ENCODE assay signal across 22 cellular contexts in the genomic region with DNA sequence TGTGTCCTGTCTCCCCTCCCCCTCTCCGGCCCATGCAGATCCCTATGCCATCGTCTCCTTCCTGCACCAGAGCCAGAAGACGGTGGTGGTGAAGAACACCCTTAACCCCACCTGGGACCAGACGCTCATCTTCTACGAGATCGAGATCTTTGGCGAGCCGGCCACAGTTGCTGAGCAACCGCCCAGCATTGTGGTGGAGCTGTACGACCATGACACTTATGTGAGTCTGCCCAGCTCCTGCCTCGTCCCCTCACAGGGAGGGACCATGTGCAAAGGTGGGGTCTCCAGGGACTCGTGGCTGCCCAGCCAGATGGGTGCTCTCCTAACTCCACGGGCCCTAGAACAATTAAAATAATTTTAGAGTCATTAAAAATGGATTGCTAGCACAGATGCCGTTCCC.
"Had no signal": no experiment of that assay in that cellular context is flagged by ENCODE, and none has a peak within 500 bp of the region (broad histone marks: within the 10 kb centered on the region; RNA-seq: fewer than 3 reads in every experiment).

No MANE protein-coding gene starts in this region.

- DNase-seq: Kasumi-1, MV-4-11, NCI-H1092, NCI-H1105 treated with DMSO at 0.1 percent for 48 hours, NCI-H1417 treated with DMSO at 0.1 percent for 48 hours, NCI-H146, NCI-H1694 treated with DMSO at 0.1 percent for 48 hours, NCI-H1930, NCI-H2081, NCI-H2107, NCI-H2227 treated with DMSO at 0.1 percent for 48 hours, NCI-H524 treated with DMSO at 0.1 percent for 48 hours, NCI-H69, NCI-H774, Right ventricle myocardium superior, RPMI8226, SK-N-SH, SW 1271 had no signal

- H3K27ac ChIP-seq: HL-60, KMS-11 had no signal

- H3K36me3 Mint-ChIP-seq: IgD-negative memory B cell had no signal

- H3K4me3 Mint-ChIP-seq: IgD-negative memory B cell had no signal

- H3K4me2 ChIP-seq: KMS-11, SK-N-SH had no signal

- H3K4me3 ChIP-seq: K562 had no signal

- H3K9me3 ChIP-seq: SK-N-SH had no signal

- ATAC-seq: K562 had no signal

- H3K4me1 Mint-ChIP-seq: IgD-negative memory B cell had no signal

- H3K9ac ChIP-seq: KMS-11, SK-N-SH had no signal
